13 cellular contexts compared by ENCODE assay signal in genomic region chr1:229408458-229409037, GRCh38. TPM values are rescaled to one million over a fixed set of nuclear protein-coding genes. Genes with fewer than 3 reads are reported as not detected.
DNase-seq lines count a peak whose midpoint lies in the region; ATAC-seq, FAIRE-seq and TF ChIP-seq lines count a peak whose summit lies in the region.
"Had no signal": no experiment of that assay in that cellular context is flagged by ENCODE, and none has a peak within 500 bp of the region (broad histone marks: within the 10 kb centered on the region; RNA-seq: fewer than 3 reads in every experiment).

No MANE protein-coding gene starts in this region.

- intact Hi-C loops in left colon (cut with DNase I, micrococcal nuclease) = no loop called here

- no peaks in the 10 kb centered on the region for H4K20me1 ChIP-seq in keratinocyte (ENCODE audit: control insufficient read depth, extremely low read depth, insufficient read depth, low read length)
- H4K20me1 ChIP-seq: BLaER1 had no signal

- no peak for ATAC-seq in left colon
- ATAC-seq: mucosa of descending colon had no signal

- no peak overlapping the region for H3K4me3 ChIP-seq in keratinocyte (ENCODE audit: control insufficient read depth in 2 of 3, extremely low read depth in 1 of 3, insufficient read depth in 2 of 3, low read depth in 1 of 3, low read length in 3 of 3)
- H3K4me3 ChIP-seq: BLaER1, mucosa of descending colon had no signal

- H3K9me3 ChIP-seq in keratinocyte (ENCODE audit: control insufficient read depth, low read depth, low read length) = no peaks in the 10 kb centered on the region
- H3K9me3 ChIP-seq: BLaER1, mucosa of descending colon had no signal

- H3K27me3 ChIP-seq in keratinocyte (ENCODE audit: control insufficient read depth, extremely low read depth, insufficient read depth, low read length) = peaks cover 24% of the 10 kb centered on the region

- no peaks in the 10 kb centered on the region for H3K79me2 ChIP-seq in keratinocyte (ENCODE audit: control insufficient read depth, insufficient read depth, low read length)

- H3K4me1 ChIP-seq in keratinocyte (ENCODE audit: control insufficient read depth, extremely low read depth, insufficient read depth, low read length) = peaks cover 23% of the 10 kb centered on the region

- H3K9me1 ChIP-seq in keratinocyte (ENCODE audit: control insufficient read depth, extremely low read depth, insufficient read depth, low read length) = no peaks in the 10 kb centered on the region

- H3K4me2 ChIP-seq in keratinocyte (ENCODE audit: control insufficient read depth, extremely low read depth, insufficient read depth, low read depth, low read length) = peak overlapping the region; percentile 22

- dilution Hi-C loops in keratinocyte (cut with MboI; ENCODE audit: extremely low pct_ligation_motif_present, low sequenced_read_pairs) = no loop called here

- H2AFZ ChIP-seq in keratinocyte (ENCODE audit: control insufficient read depth, low read length) = no peak overlapping the region

- no peaks in the 10 kb centered on the region for H3K36me3 ChIP-seq in keratinocyte (ENCODE audit: control insufficient read depth in 2 of 2, extremely low read depth in 1 of 2, insufficient read depth in 2 of 2, low read length in 2 of 2)
- H3K36me3 ChIP-seq: BLaER1 had no signal

- H3K9ac ChIP-seq in keratinocyte (ENCODE audit: control insufficient read depth, extremely low read depth, insufficient read depth, low read length) = no peak overlapping the region
- H3K9ac ChIP-seq: BLaER1 had no signal

- no peak for TF ChIP-seq CTCF in keratinocyte (optimal IDR thresholded peaks at IDR 0.05 in 1 of 3, IDR thresholded peaks at IDR 0.05 in 1 of 3, conservative IDR thresholded peaks at IDR 0.05 in 1 of 3; ENCODE audit: extremely low read depth in 1 of 3, insufficient read depth in 2 of 3, low read length in 3 of 3)

- no peak overlapping the region for H3K27ac ChIP-seq in keratinocyte (ENCODE audit: control insufficient read depth, insufficient read depth, low read length)
- H3K27ac ChIP-seq: BLaER1, RWPE1 had no signal

- FAIRE-seq in keratinocyte (lab: Jason Lieb, UNC) = no peak

- DNase-seq in Ammon's horn (ENCODE audit: low spot score) (peak; percentile 61), NCI-H2081 (lab: John Stamatoyannopoulos, UW) (peak; percentile 48 to 68), cerebellum (ENCODE audit: low spot score) (peak; percentile 15), keratinocyte (ENCODE audit: low read depth, low spot score) (no peak), pons (ENCODE audit: low spot score) (no peak), left colon (no peak), hippocampal formation (lab: John Stamatoyannopoulos, UW) (no peak)
- DNase-seq in stimulated activated CD4-positive, alpha-beta T cell treated with anti-CD3 and anti-CD28 coated beads, Interleukin-4, amount 100 ng/mL, for 24 hours = no peak
- DNase-seq: activated CD4-positive, CD25-positive, alpha-beta regulatory T cell treated with anti-CD3 and anti-CD28 coated beads, Interleukin-2, amount 50 U/mL, for 72 hours; mucosa of descending colon; NCI-H1436 had no signal

RNA-seq across cellular contexts. Expression of gene ACTA1, which starts 25.3 kb away (rescaled TPM):
- total RNA-seq in cerebellum (2.1 TPM), left colon (not detected)
- 0.05 to 0.09 TPM (median 0.05 TPM) in 3 replicates for polyA plus RNA-seq in keratinocyte
- polyA plus RNA-seq in keratinocyte (2011; ENCODE audit: low read depth) = not detected
- 0.12 and 0.13 TPM in 2 replicates for polyA plus RNA-seq in keratinocyte (2011; cell fraction: cytosol; rRNA removed)
- 0.43 and 0.96 TPM in 2 replicates for polyA plus RNA-seq in keratinocyte (2011; cell fraction: nucleus; rRNA removed)
- 0.14 TPM in 1 of 2 replicates, not detected in the other for polyA plus RNA-seq in keratinocyte (2012; ENCODE audit: low replicate concordance)
- 0.36 TPM in 1 of 3 replicates, not detected in the others for polyA minus RNA-seq in keratinocyte
- not detected for polyA minus RNA-seq in keratinocyte (2011; cell fraction: cytosol; rRNA and poly(A)+ RNA removed)
- not detected in 2 replicates for polyA minus RNA-seq in keratinocyte (2011; cell fraction: nucleus; rRNA and poly(A)+ RNA removed)

Comparison
In these comparisons a context has a peak if more than half of its experiments do, and no peak if none do; other contexts are left out.
1. DNase-seq: peak in Ammon's horn (single experiment), NCI-H2081 (2 of 2) and cerebellum (single experiment); none in keratinocyte (single experiment), pons (single experiment), left colon (0 of 2), hippocampal formation (0 of 2) and stimulated activated CD4-positive, alpha-beta T cell treated with anti-CD3 and anti-CD28 coated beads, Interleukin-4, amount 100 ng/mL, for 24 hours (single experiment).